In genomic region chr16:85665373-85665740, GRCh38 we compare ENCODE assay signal across 2 cellular contexts.
TF ChIP-seq lines count a peak whose summit lies in the region.

No MANE protein-coding gene starts in this region.

TF ChIP-seq in K562, 482 proteins besides CTCF, POLR2A, EP300 and RAD21:
- TF ChIP-seq SMARCC2 (IDR thresholded peaks at IDR 0.05; ENCODE audit: low read depth) (no peak), PHTF2 (CRISPR knock-in tag; IDR thresholded peaks at IDR 0.05) (no peak), RBM22 (IDR thresholded peaks at IDR 0.05; ENCODE audit: low read depth, low read length, poor library complexity, severe bottlenecking) (peak; percentile 34), HDAC1 (IDR thresholded peaks at IDR 0.05) (no peak), RFX5 (IDR thresholded peaks at IDR 0.05; ENCODE audit: low read depth, low read length) (no peak), SLC30A9 (CRISPR knock-in tag; IDR thresholded peaks at IDR 0.05) (no peak), E2F3 (CRISPR knock-in tag; IDR thresholded peaks at IDR 0.05) (no peak)
TF ChIP-seq in K562: peak in this region for 1.

TF ChIP-seq in HepG2, 621 proteins besides CTCF, POLR2A, EP300 and RAD21:
- TF ChIP-seq GTF2F1 (IDR thresholded peaks at IDR 0.05; ENCODE audit: low read length) (no peak), NCOA2 (CRISPR knock-in tag; IDR thresholded peaks at IDR 0.05) (no peak), ATAD3A (CRISPR knock-in tag; IDR thresholded peaks at IDR 0.05) (no peak), MEIS1 (CRISPR knock-in tag; IDR thresholded peaks at IDR 0.05; ENCODE audit: borderline replicate concordance) (no peak), RBM22 (optimal IDR thresholded peaks at IDR 0.05; ENCODE audit: low read length) (peak; percentile 84)
